8 cellular contexts compared by ENCODE assay signal in genomic region chr16:20741555-20742285, GRCh38. TPM values are rescaled to one million over a fixed set of nuclear protein-coding genes. Genes with fewer than 3 reads are reported as not detected.
A peak's percentile ranks its signal among the peaks of the same experiment; 100 is the strongest.
DNase-seq lines count a peak whose midpoint lies in the region; ATAC-seq, FAIRE-seq and TF ChIP-seq lines count a peak whose summit lies in the region.

TSS of gene THUMPD1 (minus strand) at chr16:20741818. CDS start at chr16:20741739, 79 bp downstream.

- peaks cover 3% of the 10 kb centered on the region for H3K9me3 Mint-ChIP-seq in activated naive CD8-positive, alpha-beta T cell treated with anti-CD3 and anti-CD28 coated beads, Interleukin-2, amount 10 ng/mL, durations not matched to agents 7 days and 5 days

- 1% methylated on average over 38 to 42 of the region's 42 CpGs for WGBS in pancreas, 2 donors
- 8 to 19% methylated on average over 5 to 17 of the region's 42 CpGs for WGBS in thyroid gland, 2 donors

- no peaks in the 10 kb centered on the region for H3K27me3 Mint-ChIP-seq in activated naive CD8-positive, alpha-beta T cell treated with anti-CD3 and anti-CD28 coated beads, Interleukin-2, amount 10 ng/mL, durations not matched to agents 7 days and 5 days

- H3K4me1 ChIP-seq in pancreas, result peaks cover 0 to 18% (median 7%) of the 10 kb centered on the region in 3 donors
- peaks cover 9 to 22% of the 10 kb centered on the region in 2 donors for H3K4me1 ChIP-seq in thyroid gland

- no peak for FAIRE-seq in pancreas (lab: Jason Lieb, UNC)

- peaks cover 15% of the 10 kb centered on the region; the same call in 1 of the 2 replicates for H4K20me1 ChIP-seq in SU-DHL-6 (ENCODE audit: low read depth, low read length)

- POLR2A ChIA-PET in activated naive CD8-positive, alpha-beta T cell treated with anti-CD3 and anti-CD28 coated beads, Interleukin-2, amount 10 ng/mL, durations not matched to agents 7 days and 5 days (lab: Charles Lee), result interaction anchor here (0.6 to 2.5 kb wide), 9 partner anchors 22 to 559 kb away, joined by 3 to 15 read pairs (median 3); partner anchors contain the start of genes ACSM3, ERI2, LDAF1 and REXO5

- H3K4me3 Mint-ChIP-seq in activated naive CD8-positive, alpha-beta T cell treated with anti-CD3 and anti-CD28 coated beads, Interleukin-2, amount 10 ng/mL, durations not matched to agents 7 days and 5 days, result peak within 1 kb of the TSS; percentile 94

- peak within 1 kb of the TSS; percentile 90 for H3K9ac ChIP-seq in SU-DHL-6 (ENCODE audit: low read length)

- TF ChIP-seq CTCF in GM12865 (IDR thresholded peaks at IDR 0.05; ENCODE audit: insufficient read depth, low read depth, low read length, missing control alignments) (peak; percentile 17), SU-DHL-6 (IDR thresholded peaks at IDR 0.05; ENCODE audit: insufficient read depth, low read length, poor library complexity, severe bottlenecking) (peak; percentile 10), pancreas (IDR thresholded peaks at IDR 0.05) (no peak), thyroid gland (IDR thresholded peaks at IDR 0.05) (peak in 2 of 6 experiments; percentile 10 to 28)

- peaks cover 11% of the 10 kb centered on the region for H3K4me1 Mint-ChIP-seq in activated naive CD8-positive, alpha-beta T cell treated with anti-CD3 and anti-CD28 coated beads, Interleukin-2, amount 10 ng/mL, durations not matched to agents 7 days and 5 days

- H3K27ac ChIP-seq in SU-DHL-6 (ENCODE audit: low read depth, low read length) (peak within 1 kb of the TSS; percentile 85), pancreas (peak within 1 kb of the TSS; percentile 95 to 96 (median 96)), thyroid gland (peak within 1 kb of the TSS; percentile 91 to 95 (median 91))

- H3K36me3 ChIP-seq in SU-DHL-6 (ENCODE audit: low read length) (peaks cover 24% of the 10 kb centered on the region), pancreas (peaks cover 0 to 18% (median 10%) of the 10 kb centered on the region in 3 donors), thyroid gland (peaks cover 5 to 9% of the 10 kb centered on the region in 2 donors)

- peak within 1 kb of the TSS; percentile 97 for H3K4me3 ChIP-seq in GM12865 (ENCODE audit: low read depth, low read length)
- H3K4me3 ChIP-seq in SU-DHL-6 (ENCODE audit: insufficient read depth, low read length, poor library complexity, severe bottlenecking), result peak within 1 kb of the TSS; percentile 99
- H3K4me3 ChIP-seq in pancreas, result peak within 1 kb of the TSS; percentile 89 to 94 (median 94)
- H3K4me3 ChIP-seq in thyroid gland (replicated peaks in 1 of 3), result peak within 1 kb of the TSS; percentile 69 to 97 (median 77)

- H3K79me2 ChIP-seq in SU-DHL-6 (ENCODE audit: insufficient read depth, low read length), result peaks cover 30% of the 10 kb centered on the region

- H3F3A ChIP-seq in SU-DHL-6 (ENCODE audit: insufficient read depth), result no peaks in the 10 kb centered on the region; the same call in 1 of the 2 replicates

- no peaks in the 10 kb centered on the region for H3K27me3 ChIP-seq in SU-DHL-6 (ENCODE audit: low read length)
- H3K27me3 ChIP-seq in pancreas, result no peaks in the 10 kb centered on the region
- no peaks in the 10 kb centered on the region for H3K27me3 ChIP-seq in thyroid gland

- peak in 1 of 2 donors; percentile 76 for TF ChIP-seq POLR2A in thyroid gland (IDR thresholded peaks at IDR 0.05)

- H3K9me3 ChIP-seq in SU-DHL-6 (ENCODE audit: insufficient read depth, low read length) (no peaks in the 10 kb centered on the region), pancreas (peaks cover 0 to 3% (median 0%) of the 10 kb centered on the region in 4 donors), thyroid gland (no peaks in the 10 kb centered on the region)

- no peaks in the 10 kb centered on the region for H3K9me2 ChIP-seq in SU-DHL-6 (replicated peaks; ENCODE audit: insufficient read depth, low read length)

- H3K36me3 Mint-ChIP-seq in activated naive CD8-positive, alpha-beta T cell treated with anti-CD3 and anti-CD28 coated beads, Interleukin-2, amount 10 ng/mL, durations not matched to agents 7 days and 5 days, result peaks cover 9% of the 10 kb centered on the region

- H2AFZ ChIP-seq in SU-DHL-6 (ENCODE audit: low read depth, low read length, severe bottlenecking), result peak within 1 kb of the TSS; percentile 91

- intact Hi-C loops in Right ventricle myocardium inferior (cut with DNase I) (no loop called here), pancreas (cut with DNase I) (no loop called here), thyroid gland (cut with DNase I) (no loop called here)

- peak within 1 kb of the TSS; percentile 92 for H3K27ac Mint-ChIP-seq in activated naive CD8-positive, alpha-beta T cell treated with anti-CD3 and anti-CD28 coated beads, Interleukin-2, amount 10 ng/mL, durations not matched to agents 7 days and 5 days

- peak; percentile 87 for ATAC-seq in HG02678 (IDR thresholded peaks at IDR 0.05; ENCODE audit: unreplicated experiment)
- peak; percentile 95 for ATAC-seq in activated naive CD8-positive, alpha-beta T cell treated with anti-CD3 and anti-CD28 coated beads, Interleukin-2, amount 10 ng/mL, durations not matched to agents 7 days and 5 days (ENCODE audit: low read depth)
- peak; percentile 97 for ATAC-seq in Right ventricle myocardium inferior
- ATAC-seq in pancreas, result peak; percentile 92 to 96 (median 94)

- DNase-seq in GM12865 (ENCODE audit: low read depth) (peak; percentile 96), NCI-H128 (lab: John Stamatoyannopoulos, UW; ENCODE audit: unreplicated experiment) (peak; percentile 42), Right ventricle myocardium inferior (ENCODE audit: missing footprints) (peak; percentile 98), pancreas (peak; percentile 96 to 99 (median 98)), thyroid gland (peak; percentile 93 to 96)
- DNase-seq in activated naive CD8-positive, alpha-beta T cell treated with anti-CD3 and anti-CD28 coated beads, Interleukin-2, amount 10 ng/mL, durations not matched to agents 7 days and 5 days, result peak; percentile 96

- peak within 1 kb of the TSS; percentile 89 for H3K4me2 ChIP-seq in SU-DHL-6 (ENCODE audit: low read depth, low read length, poor library complexity, severe bottlenecking)

RNA-seq across cellular contexts. Expression of gene THUMPD1, which starts in this region (rescaled TPM):
- 10 to 100 TPM; 53.0 to 53.6 TPM for total RNA-seq in activated naive CD8-positive, alpha-beta T cell treated with anti-CD3 and anti-CD28 coated beads, Interleukin-2, amount 10 ng/mL, durations not matched to agents 7 days and 5 days
- total RNA-seq in Right ventricle myocardium inferior, result 18.3 TPM
- 10 to 100 TPM; 13.5 to 19.7 (median 15.9) TPM for total RNA-seq in pancreas
- 10 to 100 TPM; 11.0 to 18.1 TPM for polyA plus RNA-seq in pancreas
- total RNA-seq in thyroid gland, result 100 to 1,000 TPM in 1 of 4 donors, 10 to 100 TPM in 3; 76.7 to 107 (median 82.1) TPM

Comparison
In these comparisons a context has a peak if more than half of its experiments do, and no peak if none do; other contexts are left out.
1. Peak in every context shown above with its lines: DNase-seq, ATAC-seq, H3K4me3 ChIP-seq and H3K27ac ChIP-seq.
2. DNase-seq: peak in every context shown above with its lines; median percentile 98 in Right ventricle myocardium inferior; 98 in pancreas; 96 in GM12865; 96 in activated naive CD8-positive, alpha-beta T cell treated with anti-CD3 and anti-CD28 coated beads, Interleukin-2, amount 10 ng/mL, durations not matched to agents 7 days and 5 days; 94 in thyroid gland; 42 in NCI-H128.
3. CTCF ChIP-seq: peak in GM12865 (single experiment) and SU-DHL-6 (single experiment); none in pancreas (0 of 4).